ENCODE assay signal across 1 cellular context in genomic region chr1:178724734-178725602, GRCh38.
TF ChIP-seq lines count a peak whose summit lies in the region.

RALGPS2 (plus strand) TSS chr1:178725244; CDS start chr1:178776765, 51,521 bp downstream.

TF ChIP-seq in HEK293, 187 proteins besides CTCF, POLR2A, EP300 and RAD21 (continued from another document and continues in another):
- TF ChIP-seq HIC1 (tag by site-specific recombination; IDR thresholded peaks at IDR 0.05) (no peak), ZNF211 (tag by site-specific recombination; IDR thresholded peaks at IDR 0.05; ENCODE audit: low read depth) (no peak), ZFHX2 (tag by site-specific recombination; conservative IDR thresholded peaks at IDR 0.05) (no peak; the same call in 1 of the 2 replicates), ZNF335 (tag by site-specific recombination; conservative IDR thresholded peaks at IDR 0.05) (peak; percentile 55), INSM2 (tag by site-specific recombination; IDR thresholded peaks at IDR 0.05) (0 out of 2 replicates have a peak, but pooled peaks have one; percentile 48), ZNF513 (tag by site-specific recombination; IDR thresholded peaks at IDR 0.05) (no peak), ZNF10 (tag by site-specific recombination; IDR thresholded peaks at IDR 0.05) (peak; percentile 51; the same call in 1 of the 2 replicates), ZNF221 (tag by site-specific recombination; IDR thresholded peaks at IDR 0.05; ENCODE audit: borderline replicate concordance) (no peak), HOXC10 (CRISPR knock-in tag; IDR thresholded peaks at IDR 0.05) (no peak), ZNF423 (tag by site-specific recombination; IDR thresholded peaks at IDR 0.05) (no peak), MYNN (tag by site-specific recombination; IDR thresholded peaks at IDR 0.05; ENCODE audit: borderline replicate concordance) (no peak), IKZF3 (tag by site-specific recombination; IDR thresholded peaks at IDR 0.05) (no peak), ZSCAN18 (tag by site-specific recombination; IDR thresholded peaks at IDR 0.05) (no peak), ZNF610 (tag by site-specific recombination; IDR thresholded peaks at IDR 0.05; ENCODE audit: borderline replicate concordance) (no peak), MZF1 (tag by site-specific recombination; IDR thresholded peaks at IDR 0.05; ENCODE audit: borderline replicate concordance) (no peak), PRDM10 (tag by site-specific recombination; IDR thresholded peaks at IDR 0.05) (peak; percentile 29; the same call in 1 of the 2 replicates), ZSCAN23 (tag by site-specific recombination; IDR thresholded peaks at IDR 0.05) (no peak), KLF7 (tag by site-specific recombination; IDR thresholded peaks at IDR 0.05; ENCODE audit: borderline replicate concordance) (no peak), ZBTB48 (tag by site-specific recombination; IDR thresholded peaks at IDR 0.05) (no peak), ZNF133 (tag by site-specific recombination; IDR thresholded peaks at IDR 0.05) (no peak), REPIN1 (tag by site-specific recombination; IDR thresholded peaks at IDR 0.05; ENCODE audit: low read depth) (no peak), ZNF600 (tag by site-specific recombination; IDR thresholded peaks at IDR 0.05) (no peak), GFI1B (tag by site-specific recombination; IDR thresholded peaks at IDR 0.05) (no peak), ZNF473 (tag by site-specific recombination; IDR thresholded peaks at IDR 0.05) (no peak), ZNF544 (tag by site-specific recombination; IDR thresholded peaks at IDR 0.05) (no peak), AEBP2 (tag by site-specific recombination; IDR thresholded peaks at IDR 0.05; ENCODE audit: borderline replicate concordance) (no peak), ZNF148 (tag by site-specific recombination; IDR thresholded peaks at IDR 0.05; ENCODE audit: borderline replicate concordance) (no peak), ZNF394 (tag by site-specific recombination; IDR thresholded peaks at IDR 0.05; ENCODE audit: borderline replicate concordance) (0 out of 2 replicates have a peak, but pooled peaks have one; percentile 28), ZNF776 (tag by site-specific recombination; IDR thresholded peaks at IDR 0.05; ENCODE audit: borderline replicate concordance) (no peak), ZNF580 (tag by site-specific recombination; IDR thresholded peaks at IDR 0.05) (no peak), ZFP3 (tag by site-specific recombination; IDR thresholded peaks at IDR 0.05; ENCODE audit: low read depth) (no peak), FEZF1 (tag by site-specific recombination; IDR thresholded peaks at IDR 0.05) (no peak), PBX3 (CRISPR knock-in tag; IDR thresholded peaks at IDR 0.05) (no peak; the same call in 1 of the 2 replicates), ZNF510 (tag by site-specific recombination; IDR thresholded peaks at IDR 0.05; ENCODE audit: insufficient replicate concordance) (no peak), ZNF239 (tag by site-specific recombination; IDR thresholded peaks at IDR 0.05) (no peak), ZBTB49 (tag by site-specific recombination; IDR thresholded peaks at IDR 0.05; ENCODE audit: low read depth) (no peak), GLI2 (tag by site-specific recombination; IDR thresholded peaks at IDR 0.05; ENCODE audit: borderline replicate concordance, low read depth) (no peak), HOXA7 (CRISPR knock-in tag; IDR thresholded peaks at IDR 0.05; ENCODE audit: borderline replicate concordance) (no peak), BCL6B (tag by site-specific recombination; IDR thresholded peaks at IDR 0.05) (no peak), KLF16 (tag by site-specific recombination; IDR thresholded peaks at IDR 0.05) (no peak)
